In the genomic region with DNA sequence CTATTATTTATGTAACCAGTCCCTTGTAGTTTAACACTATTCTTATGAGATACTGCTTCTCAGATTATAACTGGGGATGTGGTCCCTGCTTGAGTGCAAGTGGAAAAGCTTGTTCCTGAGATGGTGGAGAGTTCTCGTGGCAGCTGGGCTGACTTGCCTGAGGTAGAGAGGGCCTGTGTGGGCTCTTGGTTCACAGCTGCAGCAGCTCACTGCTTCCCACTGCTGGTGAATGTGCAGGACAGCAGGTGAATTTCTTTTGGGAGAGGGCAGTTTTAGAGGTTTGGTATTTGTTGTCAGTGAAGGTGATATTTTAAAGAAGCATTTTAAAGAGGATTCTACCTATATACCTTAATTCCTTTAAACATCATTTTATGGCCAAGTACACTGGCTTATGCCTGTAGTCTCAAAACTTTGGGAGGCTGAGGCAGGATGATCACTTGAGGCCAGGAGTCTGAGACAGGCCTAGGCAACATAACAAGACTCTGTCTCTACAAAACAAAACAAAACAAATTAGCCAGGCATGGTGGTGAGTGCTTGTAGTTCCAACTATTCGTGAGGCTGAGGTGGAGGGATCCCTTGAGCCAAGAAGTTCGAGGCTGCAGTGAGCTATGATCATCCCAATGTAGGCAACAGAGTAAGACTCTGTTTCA, we compare ENCODE assay signal across 1 cellular context.
TF ChIP-seq lines count a peak whose summit lies in the region.

No MANE protein-coding gene starts in this region.

TF ChIP-seq in HepG2, 621 proteins besides CTCF, POLR2A, EP300 and RAD21 (continued from another document and continues in another):
- TF ChIP-seq, protein P1, sequence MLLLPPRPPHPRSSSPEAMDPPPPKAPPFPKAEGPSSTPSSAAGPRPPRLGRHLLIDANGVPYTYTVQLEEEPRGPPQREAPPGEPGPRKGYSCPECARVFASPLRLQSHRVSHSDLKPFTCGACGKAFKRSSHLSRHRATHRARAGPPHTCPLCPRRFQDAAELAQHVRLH (CRISPR knock-in tag; IDR thresholded peaks at IDR 0.05; ENCODE audit: borderline replicate concordance, low read depth) = peak; percentile 73; the same call in 1 of the 2 replicates
- TF ChIP-seq ZSCAN31 (CRISPR knock-in tag; IDR thresholded peaks at IDR 0.05; ENCODE audit: low read depth) (no peak), ZNF678 (CRISPR knock-in tag; IDR thresholded peaks at IDR 0.05) (no peak), ZNF12 (CRISPR knock-in tag; IDR thresholded peaks at IDR 0.05) (no peak), REL (CRISPR knock-in tag; conservative IDR thresholded peaks at IDR 0.05) (no peak), SNRNP70 (IDR thresholded peaks at IDR 0.05; ENCODE audit: low read depth, low read length) (no peak), MXD4 (CRISPR knock-in tag; IDR thresholded peaks at IDR 0.05) (peak; percentile 59; the same call in 1 of the 2 replicates), NAIF1 (CRISPR knock-in tag; IDR thresholded peaks at IDR 0.05; ENCODE audit: borderline replicate concordance) (no peak), ZNF841 (CRISPR knock-in tag; IDR thresholded peaks at IDR 0.05; ENCODE audit: borderline replicate concordance) (no peak), ATAD3A (CRISPR knock-in tag; IDR thresholded peaks at IDR 0.05) (no peak), POLR2AphosphoS5 (IDR thresholded peaks at IDR 0.05; ENCODE audit: low read depth, low read length) (no peak), ZSCAN29 (CRISPR knock-in tag; conservative IDR thresholded peaks at IDR 0.05) (no peak), KDM2A (CRISPR knock-in tag; IDR thresholded peaks at IDR 0.05; ENCODE audit: borderline replicate concordance, low read depth) (peak; percentile 51; the same call in 1 of the 2 replicates), ZNF484 (CRISPR knock-in tag; IDR thresholded peaks at IDR 0.05; ENCODE audit: borderline replicate concordance, low read depth) (no peak), ZNF766 (CRISPR knock-in tag; IDR thresholded peaks at IDR 0.05; ENCODE audit: borderline replicate concordance) (no peak), ZNF121 (CRISPR knock-in tag; IDR thresholded peaks at IDR 0.05) (no peak), ZNF260 (CRISPR knock-in tag; IDR thresholded peaks at IDR 0.05; ENCODE audit: borderline replicate concordance, low read depth) (no peak), HOXA3 (CRISPR knock-in tag; IDR thresholded peaks at IDR 0.05) (peak; percentile 47; the same call in 1 of the 2 replicates), ZBTB42 (CRISPR knock-in tag; IDR thresholded peaks at IDR 0.05) (no peak), KAT7 (CRISPR knock-in tag; IDR thresholded peaks at IDR 0.05; ENCODE audit: borderline replicate concordance) (no peak), SIX1 (CRISPR knock-in tag; IDR thresholded peaks at IDR 0.05; ENCODE audit: borderline replicate concordance) (no peak), RARG (CRISPR knock-in tag; IDR thresholded peaks at IDR 0.05; ENCODE audit: low read depth) (no peak), CENPT (CRISPR knock-in tag; IDR thresholded peaks at IDR 0.05; ENCODE audit: low read depth) (no peak), MED1 (CRISPR knock-in tag; IDR thresholded peaks at IDR 0.05) (no peak), RXRA (CRISPR knock-in tag; IDR thresholded peaks at IDR 0.05) (no peak)
- TF ChIP-seq, protein P2, sequence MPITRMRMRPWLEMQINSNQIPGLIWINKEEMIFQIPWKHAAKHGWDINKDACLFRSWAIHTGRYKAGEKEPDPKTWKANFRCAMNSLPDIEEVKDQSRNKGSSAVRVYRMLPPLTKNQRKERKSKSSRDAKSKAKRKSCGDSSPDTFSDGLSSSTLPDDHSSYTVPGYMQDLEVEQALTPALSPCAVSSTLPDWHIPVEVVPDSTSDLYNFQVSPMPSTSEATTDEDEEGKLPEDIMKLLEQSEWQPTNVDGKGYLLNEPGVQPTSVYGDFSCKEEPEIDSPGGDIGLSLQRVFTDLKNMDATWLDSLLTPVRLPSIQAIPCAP (CRISPR knock-in tag; IDR thresholded peaks at IDR 0.05; ENCODE audit: low read depth) = no peak
- TF ChIP-seq, protein P3, sequence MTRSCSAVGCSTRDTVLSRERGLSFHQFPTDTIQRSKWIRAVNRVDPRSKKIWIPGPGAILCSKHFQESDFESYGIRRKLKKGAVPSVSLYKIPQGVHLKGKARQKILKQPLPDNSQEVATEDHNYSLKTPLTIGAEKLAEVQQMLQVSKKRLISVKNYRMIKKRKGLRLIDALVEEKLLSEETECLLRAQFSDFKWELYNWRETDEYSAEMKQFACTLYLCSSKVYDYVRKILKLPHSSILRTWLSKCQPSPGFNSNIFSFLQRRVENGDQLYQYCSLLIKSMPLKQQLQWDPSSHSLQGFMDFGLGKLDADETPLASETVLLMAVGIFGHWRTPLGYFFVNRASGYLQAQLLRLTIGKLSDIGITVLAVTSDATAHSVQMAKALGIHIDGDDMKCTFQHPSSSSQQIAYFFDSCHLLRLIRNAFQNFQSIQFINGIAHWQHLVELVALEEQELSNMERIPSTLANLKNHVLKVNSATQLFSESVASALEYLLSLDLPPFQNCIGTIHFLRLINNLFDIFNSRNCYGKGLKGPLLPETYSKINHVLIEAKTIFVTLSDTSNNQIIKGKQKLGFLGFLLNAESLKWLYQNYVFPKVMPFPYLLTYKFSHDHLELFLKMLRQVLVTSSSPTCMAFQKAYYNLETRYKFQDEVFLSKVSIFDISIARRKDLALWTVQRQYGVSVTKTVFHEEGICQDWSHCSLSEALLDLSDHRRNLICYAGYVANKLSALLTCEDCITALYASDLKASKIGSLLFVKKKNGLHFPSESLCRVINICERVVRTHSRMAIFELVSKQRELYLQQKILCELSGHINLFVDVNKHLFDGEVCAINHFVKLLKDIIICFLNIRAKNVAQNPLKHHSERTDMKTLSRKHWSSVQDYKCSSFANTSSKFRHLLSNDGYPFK (CRISPR knock-in tag; IDR thresholded peaks at IDR 0.05; ENCODE audit: borderline replicate concordance) = no peak
- TF ChIP-seq, protein P4, sequence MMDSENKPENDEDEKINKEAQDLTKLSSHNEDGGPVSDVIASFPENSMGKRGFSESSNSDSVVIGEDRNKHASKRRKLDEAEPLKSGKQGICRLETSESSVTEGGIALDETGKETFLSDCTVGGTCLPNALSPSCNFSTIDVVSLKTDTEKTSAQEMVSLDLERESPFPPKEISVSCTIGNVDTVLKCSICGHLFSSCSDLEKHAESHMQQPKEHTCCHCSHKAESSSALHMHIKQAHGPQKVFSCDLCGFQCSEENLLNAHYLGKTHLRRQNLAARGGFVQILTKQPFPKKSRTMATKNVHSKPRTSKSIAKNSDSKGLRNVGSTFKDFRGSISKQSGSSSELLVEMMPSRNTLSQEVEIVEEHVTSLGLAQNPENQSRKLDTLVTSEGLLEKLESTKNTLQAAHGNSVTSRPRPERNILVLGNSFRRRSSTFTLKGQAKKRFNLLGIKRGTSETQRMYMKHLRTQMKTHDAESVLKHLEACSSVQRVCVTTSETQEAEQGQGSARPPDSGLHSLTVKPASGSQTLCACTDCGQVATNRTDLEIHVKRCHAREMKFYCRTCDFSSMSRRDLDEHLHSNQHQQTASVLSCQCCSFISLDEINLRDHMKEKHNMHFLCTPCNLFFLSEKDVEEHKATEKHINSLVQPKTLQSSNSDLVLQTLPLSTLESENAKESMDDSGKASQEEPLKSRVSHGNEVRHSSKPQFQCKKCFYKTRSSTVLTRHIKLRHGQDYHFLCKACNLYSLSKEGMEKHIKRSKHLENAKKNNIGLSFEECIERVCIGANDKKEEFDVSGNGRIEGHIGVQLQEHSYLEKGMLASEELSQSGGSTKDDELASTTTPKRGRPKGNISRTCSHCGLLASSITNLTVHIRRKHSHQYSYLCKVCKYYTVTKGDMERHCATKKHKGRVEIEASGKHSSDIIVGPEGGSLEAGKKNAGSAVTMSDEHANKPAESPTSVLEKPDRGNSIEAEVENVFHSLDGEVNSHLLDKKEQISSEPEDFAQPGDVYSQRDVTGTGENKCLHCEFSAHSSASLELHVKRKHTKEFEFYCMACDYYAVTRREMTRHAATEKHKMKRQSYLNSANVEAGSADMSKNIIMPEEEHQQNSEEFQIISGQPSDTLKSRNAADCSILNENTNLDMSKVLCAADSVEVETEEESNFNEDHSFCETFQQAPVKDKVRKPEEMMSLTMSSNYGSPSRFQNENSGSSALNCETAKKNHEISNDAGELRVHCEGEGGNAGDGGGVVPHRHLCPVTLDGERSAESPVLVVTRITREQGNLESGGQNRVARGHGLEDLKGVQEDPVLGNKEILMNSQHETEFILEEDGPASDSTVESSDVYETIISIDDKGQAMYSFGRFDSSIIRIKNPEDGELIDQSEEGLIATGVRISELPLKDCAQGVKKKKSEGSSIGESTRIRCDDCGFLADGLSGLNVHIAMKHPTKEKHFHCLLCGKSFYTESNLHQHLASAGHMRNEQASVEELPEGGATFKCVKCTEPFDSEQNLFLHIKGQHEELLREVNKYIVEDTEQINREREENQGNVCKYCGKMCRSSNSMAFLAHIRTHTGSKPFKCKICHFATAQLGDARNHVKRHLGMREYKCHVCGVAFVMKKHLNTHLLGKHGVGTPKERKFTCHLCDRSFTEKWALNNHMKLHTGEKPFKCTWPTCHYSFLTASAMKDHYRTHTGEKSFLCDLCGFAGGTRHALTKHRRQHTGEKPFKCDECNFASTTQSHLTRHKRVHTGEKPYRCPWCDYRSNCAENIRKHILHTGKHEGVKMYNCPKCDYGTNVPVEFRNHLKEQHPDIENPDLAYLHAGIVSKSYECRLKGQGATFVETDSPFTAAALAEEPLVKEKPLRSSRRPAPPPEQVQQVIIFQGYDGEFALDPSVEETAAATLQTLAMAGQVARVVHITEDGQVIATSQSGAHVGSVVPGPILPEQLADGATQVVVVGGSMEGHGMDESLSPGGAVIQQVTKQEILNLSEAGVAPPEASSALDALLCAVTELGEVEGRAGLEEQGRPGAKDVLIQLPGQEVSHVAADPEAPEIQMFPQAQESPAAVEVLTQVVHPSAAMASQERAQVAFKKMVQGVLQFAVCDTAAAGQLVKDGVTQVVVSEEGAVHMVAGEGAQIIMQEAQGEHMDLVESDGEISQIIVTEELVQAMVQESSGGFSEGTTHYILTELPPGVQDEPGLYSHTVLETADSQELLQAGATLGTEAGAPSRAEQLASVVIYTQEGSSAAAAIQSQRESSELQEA (CRISPR knock-in tag; IDR thresholded peaks at IDR 0.05; ENCODE audit: not compliant biosample characterization) = no peak
- TF ChIP-seq, protein P5, sequence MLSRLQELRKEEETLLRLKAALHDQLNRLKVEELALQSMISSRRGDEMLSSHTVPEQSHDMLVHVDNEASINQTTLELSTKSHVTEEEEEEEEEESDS (CRISPR knock-in tag; IDR thresholded peaks at IDR 0.05; ENCODE audit: borderline replicate concordance) = no peak
- TF ChIP-seq, protein P6, sequence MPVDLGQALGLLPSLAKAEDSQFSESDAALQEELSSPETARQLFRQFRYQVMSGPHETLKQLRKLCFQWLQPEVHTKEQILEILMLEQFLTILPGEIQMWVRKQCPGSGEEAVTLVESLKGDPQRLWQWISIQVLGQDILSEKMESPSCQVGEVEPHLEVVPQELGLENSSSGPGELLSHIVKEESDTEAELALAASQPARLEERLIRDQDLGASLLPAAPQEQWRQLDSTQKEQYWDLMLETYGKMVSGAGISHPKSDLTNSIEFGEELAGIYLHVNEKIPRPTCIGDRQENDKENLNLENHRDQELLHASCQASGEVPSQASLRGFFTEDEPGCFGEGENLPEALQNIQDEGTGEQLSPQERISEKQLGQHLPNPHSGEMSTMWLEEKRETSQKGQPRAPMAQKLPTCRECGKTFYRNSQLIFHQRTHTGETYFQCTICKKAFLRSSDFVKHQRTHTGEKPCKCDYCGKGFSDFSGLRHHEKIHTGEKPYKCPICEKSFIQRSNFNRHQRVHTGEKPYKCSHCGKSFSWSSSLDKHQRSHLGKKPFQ (CRISPR knock-in tag; IDR thresholded peaks at IDR 0.05; ENCODE audit: insufficient replicate concordance) = no peak
- TF ChIP-seq, protein P7, sequence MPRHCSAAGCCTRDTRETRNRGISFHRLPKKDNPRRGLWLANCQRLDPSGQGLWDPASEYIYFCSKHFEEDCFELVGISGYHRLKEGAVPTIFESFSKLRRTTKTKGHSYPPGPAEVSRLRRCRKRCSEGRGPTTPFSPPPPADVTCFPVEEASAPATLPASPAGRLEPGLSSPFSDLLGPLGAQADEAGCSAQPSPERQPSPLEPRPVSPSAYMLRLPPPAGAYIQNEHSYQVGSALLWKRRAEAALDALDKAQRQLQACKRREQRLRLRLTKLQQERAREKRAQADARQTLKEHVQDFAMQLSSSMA (CRISPR knock-in tag; IDR thresholded peaks at IDR 0.05) = peak; percentile 53; the same call in 1 of the 2 replicates
- TF ChIP-seq, protein P8, sequence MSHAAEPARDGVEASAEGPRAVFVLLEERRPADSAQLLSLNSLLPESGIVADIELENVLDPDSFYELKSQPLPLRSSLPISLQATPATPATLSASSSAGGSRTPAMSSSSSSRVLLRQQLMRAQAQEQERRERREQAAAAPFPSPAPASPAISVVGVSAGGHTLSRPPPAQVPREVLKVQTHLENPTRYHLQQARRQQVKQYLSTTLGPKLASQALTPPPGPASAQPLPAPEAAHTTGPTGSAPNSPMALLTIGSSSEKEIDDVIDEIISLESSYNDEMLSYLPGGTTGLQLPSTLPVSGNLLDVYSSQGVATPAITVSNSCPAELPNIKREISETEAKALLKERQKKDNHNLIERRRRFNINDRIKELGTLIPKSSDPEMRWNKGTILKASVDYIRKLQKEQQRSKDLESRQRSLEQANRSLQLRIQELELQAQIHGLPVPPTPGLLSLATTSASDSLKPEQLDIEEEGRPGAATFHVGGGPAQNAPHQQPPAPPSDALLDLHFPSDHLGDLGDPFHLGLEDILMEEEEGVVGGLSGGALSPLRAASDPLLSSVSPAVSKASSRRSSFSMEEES (CRISPR knock-in tag; IDR thresholded peaks at IDR 0.05) = 0 out of 2 replicates have a peak, but pooled peaks have one; percentile 17
- TF ChIP-seq, protein P9, sequence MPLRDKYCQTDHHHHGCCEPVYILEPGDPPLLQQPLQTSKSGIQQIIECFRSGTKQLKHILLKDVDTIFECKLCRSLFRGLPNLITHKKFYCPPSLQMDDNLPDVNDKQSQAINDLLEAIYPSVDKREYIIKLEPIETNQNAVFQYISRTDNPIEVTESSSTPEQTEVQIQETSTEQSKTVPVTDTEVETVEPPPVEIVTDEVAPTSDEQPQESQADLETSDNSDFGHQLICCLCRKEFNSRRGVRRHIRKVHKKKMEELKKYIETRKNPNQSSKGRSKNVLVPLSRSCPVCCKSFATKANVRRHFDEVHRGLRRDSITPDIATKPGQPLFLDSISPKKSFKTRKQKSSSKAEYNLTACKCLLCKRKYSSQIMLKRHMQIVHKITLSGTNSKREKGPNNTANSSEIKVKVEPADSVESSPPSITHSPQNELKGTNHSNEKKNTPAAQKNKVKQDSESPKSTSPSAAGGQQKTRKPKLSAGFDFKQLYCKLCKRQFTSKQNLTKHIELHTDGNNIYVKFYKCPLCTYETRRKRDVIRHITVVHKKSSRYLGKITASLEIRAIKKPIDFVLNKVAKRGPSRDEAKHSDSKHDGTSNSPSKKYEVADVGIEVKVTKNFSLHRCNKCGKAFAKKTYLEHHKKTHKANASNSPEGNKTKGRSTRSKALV (CRISPR knock-in tag; IDR thresholded peaks at IDR 0.05) = no peak
- TF ChIP-seq, protein P10, sequence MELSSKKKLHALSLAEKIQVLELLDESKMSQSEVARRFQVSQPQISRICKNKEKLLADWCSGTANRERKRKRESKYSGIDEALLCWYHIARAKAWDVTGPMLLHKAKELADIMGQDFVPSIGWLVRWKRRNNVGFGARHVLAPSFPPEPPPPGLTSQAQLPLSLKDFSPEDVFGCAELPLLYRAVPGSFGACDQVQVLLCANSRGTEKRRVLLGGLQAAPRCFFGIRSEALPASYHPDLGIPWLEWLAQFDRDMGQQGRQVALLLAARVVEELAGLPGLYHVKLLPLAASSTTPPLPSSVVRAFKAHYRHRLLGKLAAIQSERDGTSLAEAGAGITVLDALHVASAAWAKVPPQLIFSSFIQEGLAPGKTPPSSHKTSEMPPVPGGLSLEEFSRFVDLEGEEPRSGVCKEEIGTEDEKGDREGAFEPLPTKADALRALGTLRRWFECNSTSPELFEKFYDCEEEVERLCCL (CRISPR knock-in tag; IDR thresholded peaks at IDR 0.05; ENCODE audit: borderline replicate concordance) = no peak
